In the genomic region with DNA sequence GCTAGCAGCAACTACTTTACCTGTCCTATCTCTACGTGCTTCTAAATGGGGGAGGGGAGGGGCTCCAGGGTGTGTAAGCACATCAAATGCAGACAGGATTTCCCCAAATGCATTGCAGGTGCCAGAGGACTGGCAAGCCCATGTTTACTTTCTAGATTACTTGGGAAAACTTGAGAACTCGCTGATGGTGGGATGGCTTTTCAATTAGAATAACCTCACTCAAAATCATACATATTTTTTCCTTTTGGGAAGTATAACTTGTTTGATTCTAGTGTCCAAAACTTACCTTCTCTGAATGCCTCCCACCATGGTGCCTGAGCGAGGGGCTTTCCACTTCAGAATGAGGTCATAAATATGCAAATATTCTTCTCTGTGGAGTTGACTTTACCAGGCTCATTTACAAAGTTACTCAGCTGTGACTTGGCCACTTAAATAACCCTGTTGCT, we compare ENCODE assay signal across 11 cellular contexts.
DNase-seq lines count a peak whose midpoint lies in the region; ATAC-seq and TF ChIP-seq lines count a peak whose summit lies in the region.
"Had no signal": no experiment of that assay in that cellular context is flagged by ENCODE, and none has a peak within 500 bp of the region (broad histone marks: within the 10 kb centered on the region; RNA-seq: fewer than 3 reads in every experiment).

No MANE protein-coding gene starts in this region.

- H3K4me1 ChIP-seq in OCI-LY7 (ENCODE audit: insufficient read depth, low read length, poor library complexity, severe bottlenecking): peaks cover 15% of the 10 kb centered on the region

- H3K9me3 Mint-ChIP-seq in CD4-positive, alpha-beta T cell: no peaks in the 10 kb centered on the region
- H3K9me3 Mint-ChIP-seq: activated T-cell treated with anti-CD3 and anti-CD28 coated beads, Interleukin-2, amount 50 U/mL, for 4 hours; dendritic cell treated with granulocyte-macrophage colony-stimulating factor and Interleukin-4, amounts not matched to agents 40 ng/mL and 50 ng/mL, for 4 days had no signal

- CTCF ChIA-PET in OCI-LY7 (lab: Charles Lee; ENCODE audit: unreplicated experiment): no interaction called here
- CTCF ChIA-PET in CD4-positive, alpha-beta T cell (lab: Charles Lee): no interaction called here

- no peaks in the 10 kb centered on the region for H3K27me3 Mint-ChIP-seq in CD4-positive, alpha-beta T cell
- H3K27me3 Mint-ChIP-seq: dendritic cell treated with granulocyte-macrophage colony-stimulating factor and Interleukin-4, amounts not matched to agents 40 ng/mL and 50 ng/mL, for 4 days had no signal

- no peaks in the 10 kb centered on the region for H3K4me1 Mint-ChIP-seq in CD4-positive, alpha-beta T cell (ENCODE audit: low read depth)

- no peaks in the 10 kb centered on the region for H3K36me3 Mint-ChIP-seq in CD4-positive, alpha-beta T cell (ENCODE audit: low read depth)

- H3K9me3 ChIP-seq in OCI-LY7 (ENCODE audit: low read length): no peaks in the 10 kb centered on the region
- no peaks in the 10 kb centered on the region for H3K9me3 ChIP-seq in CD4-positive, alpha-beta T cell (ENCODE audit: control insufficient read depth, low read length)

- H3K9me2 ChIP-seq in OCI-LY7 (ENCODE audit: insufficient read depth, low read length): no peaks in the 10 kb centered on the region

- ATAC-seq in GM21360 (IDR thresholded peaks at IDR 0.05; ENCODE audit: unreplicated experiment) (peak; percentile 96), HG03060 (IDR thresholded peaks at IDR 0.05; ENCODE audit: low read depth, unreplicated experiment) (peak; percentile 94)
- ATAC-seq in CD4-positive, alpha-beta T cell (ENCODE audit: poor library complexity): no peak

- intact Hi-C loops in OCI-LY7 (cut with micrococcal nuclease; ENCODE audit: unreplicated experiment): loop anchor here (5.0 kb wide), 1 partner anchor 147 kb away; no protein-coding TSS in a partner anchor
- intact Hi-C loops in CD4-positive, alpha-beta T cell (cut with DNase I, micrococcal nuclease): no loop called here

- H3K27ac ChIP-seq in OCI-LY7 (ENCODE audit: low read depth, low read length, poor library complexity, severe bottlenecking): no peak overlapping the region
- H3K27ac ChIP-seq in CD4-positive, alpha-beta T cell (ENCODE audit: low read depth, low read length): no peak overlapping the region

- H2AFZ ChIP-seq in OCI-LY7 (ENCODE audit: low read length): peak overlapping the region; percentile 85

- POLR2A ChIA-PET in OCI-LY7 (lab: Charles Lee): no interaction called here
- POLR2A ChIA-PET in CD4-positive, alpha-beta T cell (lab: Charles Lee): no interaction called here

- H3K27ac Mint-ChIP-seq in CD4-positive, alpha-beta T cell: no peak overlapping the region
- H3K27ac Mint-ChIP-seq: dendritic cell treated with granulocyte-macrophage colony-stimulating factor and Interleukin-4, amounts not matched to agents 40 ng/mL and 50 ng/mL, for 4 days had no signal

- no peaks in the 10 kb centered on the region for H3K79me2 ChIP-seq in OCI-LY7 (ENCODE audit: insufficient read depth, low read depth, low read length)

- peak overlapping the region; percentile 60 for H3K4me2 ChIP-seq in OCI-LY7 (ENCODE audit: low read length)

- TF ChIP-seq CTCF in GM13977 (IDR thresholded peaks at IDR 0.05; ENCODE audit: extremely low read depth, insufficient read depth, missing control alignments) (no peak), OCI-LY7 (conservative IDR thresholded peaks at IDR 0.05; ENCODE audit: low read length) (no peak)
- TF ChIP-seq CTCF in CD4-positive, alpha-beta T cell (IDR thresholded peaks at IDR 0.05): no peak

- H4K20me1 ChIP-seq in OCI-LY7 (ENCODE audit: insufficient read depth, low read length): no peaks in the 10 kb centered on the region

- H3K4me3 ChIP-seq in OCI-LY7 (ENCODE audit: low read depth, low read length, poor library complexity, severe bottlenecking): peak overlapping the region; percentile 30

- in situ Hi-C loops in GM13977 (cut with MboI; ENCODE audit: low pct_unique_long_range_greater_than_20kb, low sequenced_read_pairs, unreplicated experiment): no loop called here

- no TSS peak for BruUV-seq in OCI-LY7 (replicated peaks; lab: Mats Ljungman, UMichigan)

- H3K36me3 ChIP-seq in OCI-LY7 (ENCODE audit: insufficient read depth, low read length): no peaks in the 10 kb centered on the region

- DNase-seq in GM13977 (ENCODE audit: low spot score) (peak; percentile 9), OCI-LY7 (ENCODE audit: low spot score) (peak; percentile 7), activated gamma-delta T cell treated with Interleukin-2 at 50 U/mL for 16 hours (no peak), cerebellum (ENCODE audit: low spot score) (no peak)
- no peak for DNase-seq in activated CD4-positive, CD25-positive, alpha-beta regulatory T cell (lab: John Stamatoyannopoulos, UW)
- DNase-seq in CD4-positive, alpha-beta T cell: no peak
- DNase-seq: activated T-cell treated with anti-CD3 and anti-CD28 coated beads, Interleukin-2, amount 50 U/mL, for 4 hours; NCI-H1417 treated with DMSO at 0.1 percent for 48 hours had no signal

- H3K27me3 ChIP-seq in CD4-positive, alpha-beta T cell (ENCODE audit: control insufficient read depth, insufficient read depth, low read length): no peaks in the 10 kb centered on the region

- no peak overlapping the region for H3K4me3 Mint-ChIP-seq in CD4-positive, alpha-beta T cell
- H3K4me3 Mint-ChIP-seq: activated T-cell treated with anti-CD3 and anti-CD28 coated beads, Interleukin-2, amount 50 U/mL, for 4 hours; dendritic cell treated with granulocyte-macrophage colony-stimulating factor and Interleukin-4, amounts not matched to agents 40 ng/mL and 50 ng/mL, for 4 days had no signal

Comparison
In these comparisons a context has a peak if more than half of its experiments do, and no peak if none do; other contexts are left out.
1. DNase-seq: peak in GM13977 (single experiment) and OCI-LY7 (single experiment); none in activated CD4-positive, CD25-positive, alpha-beta regulatory T cell (0 of 4), CD4-positive, alpha-beta T cell (0 of 10), activated gamma-delta T cell treated with Interleukin-2 at 50 U/mL for 16 hours (single experiment) and cerebellum (single experiment).